ENCODE assay signal across 8 cellular contexts in genomic region chr20:47784599-47785320, GRCh38. TPM values are rescaled to one million over a fixed set of nuclear protein-coding genes. Genes with fewer than 3 reads are reported as not detected.
DNase-seq lines count a peak whose midpoint lies in the region; ATAC-seq and TF ChIP-seq lines count a peak whose summit lies in the region.

No MANE protein-coding gene starts in this region.

- POLR2A ChIA-PET in activated CD4-positive, alpha-beta T cell treated with anti-CD3 and anti-CD28 coated beads for 36 hours (lab: Charles Lee) = no interaction called here

- TF ChIP-seq POLR2A in uterus (IDR thresholded peaks at IDR 0.05) = no peak

- H3K27ac ChIP-seq in ectodermal cell (ENCODE audit: insufficient read depth, low read depth, low read length, poor library complexity, severe bottlenecking) = no peak overlapping the region
- H3K27ac ChIP-seq in mesodermal cell (ENCODE audit: low read depth, low read length, severe bottlenecking) = no peak overlapping the region
- H3K27ac ChIP-seq in uterus = peak overlapping the region; percentile 88 to 97

- peaks cover 37% of the 10 kb centered on the region for H3K27me3 ChIP-seq in ectodermal cell (ENCODE audit: control insufficient read depth, insufficient read depth, low read length, poor library complexity, severe bottlenecking)
- H3K27me3 ChIP-seq in uterus = no peaks in the 10 kb centered on the region

- peak in 3 of 4 experiments; percentile 17 to 43 (median 33) for TF ChIP-seq CTCF in uterus (IDR thresholded peaks at IDR 0.05)

- WGBS in ectodermal cell, 2 experiments = 0 to 1% methylated on average over 67 to 69 of the region's 69 CpGs
- WGBS in mesodermal cell (ENCODE audit: insufficient coverage in 2 of 2), 2 experiments = 0 to 1% methylated on average over 39 to 43 of the region's 69 CpGs

- no peak for ATAC-seq in HG03354 (IDR thresholded peaks at IDR 0.05; ENCODE audit: poor library complexity, severe bottlenecking, unreplicated experiment)
- no peak for ATAC-seq in activated CD4-positive, alpha-beta T cell treated with anti-CD3 and anti-CD28 coated beads for 36 hours

- CTCF ChIA-PET in activated CD4-positive, alpha-beta T cell treated with anti-CD3 and anti-CD28 coated beads for 36 hours (lab: Charles Lee) = no interaction called here

- intact Hi-C loops in uterus (cut with DNase I; ENCODE audit: low total_unique reads) = loop anchor here (5.0 to 10.0 kb wide), 4 partner anchors 57 to 840 kb away; no protein-coding TSS in a partner anchor
- intact Hi-C loops in activated CD4-positive, alpha-beta T cell treated with anti-CD3 and anti-CD28 coated beads for 36 hours (cut with DNase I, micrococcal nuclease) = loop anchor here in 1 of 2 experiments (5.0 to 10.0 kb wide), 2 partner anchors 57 to 110 kb away; no protein-coding TSS in a partner anchor

- H3K36me3 ChIP-seq in ectodermal cell (ENCODE audit: control insufficient read depth, insufficient read depth, low read length) (no peaks in the 10 kb centered on the region), mesodermal cell (ENCODE audit: control insufficient read depth, insufficient read depth, low read length) (peaks cover 20% of the 10 kb centered on the region), uterus (no peaks in the 10 kb centered on the region)

- H3K9me3 ChIP-seq in ectodermal cell (ENCODE audit: control insufficient read depth, low read length) = no peaks in the 10 kb centered on the region
- H3K9me3 ChIP-seq in mesodermal cell (ENCODE audit: control insufficient read depth, low read length) = no peaks in the 10 kb centered on the region
- H3K9me3 ChIP-seq in uterus = no peaks in the 10 kb centered on the region

- DNase-seq in ELR (ENCODE audit: low read depth) (peak; percentile 42), NCI-H2171 treated with DMSO at 0.1 percent for 48 hours (lab: John Stamatoyannopoulos, UW) (peak; percentile 86), uterus (peak; percentile 45 to 47), AML-193 (lab: John Stamatoyannopoulos, UW) (no peak)
- DNase-seq in activated CD4-positive, alpha-beta T cell treated with anti-CD3 and anti-CD28 coated beads for 36 hours = no peak

- no peaks in the 10 kb centered on the region for H3K36me3 Mint-ChIP-seq in activated CD4-positive, alpha-beta T cell treated with anti-CD3 and anti-CD28 coated beads for 36 hours (ENCODE audit: low read depth)

- no peak overlapping the region for H3K27ac Mint-ChIP-seq in activated CD4-positive, alpha-beta T cell treated with anti-CD3 and anti-CD28 coated beads for 36 hours

- H3K4me3 ChIP-seq in ectodermal cell (ENCODE audit: insufficient read depth, low read depth, low read length) (peak overlapping the region; percentile 48), mesodermal cell (ENCODE audit: extremely low read depth, insufficient read depth, low read length, poor library complexity, severe bottlenecking) (peak overlapping the region; percentile 60), uterus (peak overlapping the region; percentile 41 to 80)

- H3K27me3 Mint-ChIP-seq in activated CD4-positive, alpha-beta T cell treated with anti-CD3 and anti-CD28 coated beads for 36 hours = peaks cover 51% of the 10 kb centered on the region

- peaks cover 10% of the 10 kb centered on the region for H3K4me1 Mint-ChIP-seq in activated CD4-positive, alpha-beta T cell treated with anti-CD3 and anti-CD28 coated beads for 36 hours

- H3K4me1 ChIP-seq in ectodermal cell (ENCODE audit: control insufficient read depth, insufficient read depth, low read length) (peaks cover 8% of the 10 kb centered on the region), mesodermal cell (ENCODE audit: control insufficient read depth, insufficient read depth, low read length, poor library complexity, severe bottlenecking) (no peaks in the 10 kb centered on the region), uterus (peaks cover 0 to 14% of the 10 kb centered on the region in 2 donors)

- H3K9me3 Mint-ChIP-seq in activated CD4-positive, alpha-beta T cell treated with anti-CD3 and anti-CD28 coated beads for 36 hours (ENCODE audit: low read depth) = no peaks in the 10 kb centered on the region

- no peak overlapping the region for H3K4me3 Mint-ChIP-seq in activated CD4-positive, alpha-beta T cell treated with anti-CD3 and anti-CD28 coated beads for 36 hours

RNA-seq across cellular contexts. Expression of gene SULF2, which starts 0.5 kb away (rescaled TPM):
- 37.0 TPM for polyA plus RNA-seq in ectodermal cell (2013, experiment 1 of 4)
- 36.9 TPM for polyA plus RNA-seq in ectodermal cell (2013, experiment 2 of 4)
- 36.6 TPM for polyA plus RNA-seq in ectodermal cell (2013, experiment 3 of 4)
- 37.7 TPM for polyA plus RNA-seq in ectodermal cell (2013, experiment 4 of 4)
- 114 TPM for polyA plus RNA-seq in mesodermal cell (2013, experiment 1 of 2)
- polyA plus RNA-seq in mesodermal cell (2013, experiment 2 of 2) = 130 TPM
- total RNA-seq in uterus = 100 to 1,000 TPM in 2 of 4 donors, 10 to 100 TPM in 2; 95.9 to 558 (median 213) TPM
- under 1 TPM in 1 of 2 experiments, not detected in 1; 0.09 TPM for total RNA-seq in activated CD4-positive, alpha-beta T cell treated with anti-CD3 and anti-CD28 coated beads for 36 hours

Comparison
In these comparisons a context has a peak if more than half of its experiments do, and no peak if none do; other contexts are left out.
1. DNase-seq: peak in ELR (single experiment), NCI-H2171 treated with DMSO at 0.1 percent for 48 hours (single experiment) and uterus (2 of 2); none in AML-193 (0 of 2) and activated CD4-positive, alpha-beta T cell treated with anti-CD3 and anti-CD28 coated beads for 36 hours (single experiment).
2. H3K27ac ChIP-seq: peak in uterus (2 of 2); none in ectodermal cell (single experiment) and mesodermal cell (single experiment).
3. RNA of gene SULF2, which starts 0.5 kb away (total RNA-seq): 95.9 to 558 TPM in uterus; 0.09 TPM in activated CD4-positive, alpha-beta T cell treated with anti-CD3 and anti-CD28 coated beads for 36 hours; every median in the first group is over 10 times any median in the second.
4. Peak in every context shown above with its lines, with median percentiles within 50 percentile points of each other: H3K4me3 ChIP-seq.